Comparison of ENCODE assay signal across 9 cellular contexts in the genomic region with DNA sequence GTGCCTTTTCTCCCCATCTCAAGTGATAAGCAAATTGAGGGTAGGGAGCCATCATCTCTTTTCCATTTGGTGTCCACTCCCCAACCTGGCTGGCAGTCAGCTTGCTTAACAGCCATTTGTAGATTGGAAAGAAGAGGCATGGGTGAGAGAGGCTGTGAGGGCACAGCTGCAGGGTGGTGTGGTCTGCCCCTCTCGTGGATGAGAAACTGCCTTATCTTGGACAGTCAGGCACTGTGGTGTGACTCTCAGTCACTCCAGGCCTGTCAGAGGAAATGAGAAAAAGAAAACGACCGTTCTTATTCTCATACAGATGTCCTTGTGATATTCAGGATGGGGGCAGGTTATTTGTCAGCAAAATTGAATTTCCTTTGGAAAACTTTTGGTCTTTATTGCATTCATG.
A peak's percentile ranks its signal among the peaks of the same experiment; 100 is the strongest.
DNase-seq lines count a peak whose midpoint lies in the region; ATAC-seq and TF ChIP-seq lines count a peak whose summit lies in the region.
"Had no signal": no experiment of that assay in that cellular context is flagged by ENCODE, and none has a peak within 500 bp of the region (broad histone marks: within the 10 kb centered on the region; RNA-seq: fewer than 3 reads in every experiment).

No MANE protein-coding gene starts in this region.

- intact Hi-C loops in activated T-helper 2 cell treated with anti-CD3 and anti-CD28 coated beads, Interferon-gamma antibody, Interleukin-2, Interleukin-4, amounts not matched to agents 10 μg/mL and 5 μg/mL and 100 μg/mL, durations not matched to agents 14 hours and 24 hours and 36 hours (cut with micrococcal nuclease) = no loop called here
- intact Hi-C loops in spleen (cut with DNase I; ENCODE audit: low total_unique reads) = no loop called here

- peaks cover 44 to 100% (median 91%) of the 10 kb centered on the region in 6 donors for H3K4me1 ChIP-seq in spleen

- H3K27me3 ChIP-seq in spleen (replicated peaks in 1 of 7) (no peaks in the 10 kb centered on the region), H7 (ENCODE audit: control insufficient read depth, insufficient read depth, low read length) (no peaks in the 10 kb centered on the region), brain microvascular endothelial cell (replicated peaks) (no peaks in the 10 kb centered on the region)

- H3K36me3 ChIP-seq in spleen (peaks cover 0 to 38% (median 20%) of the 10 kb centered on the region in 6 donors), H7 (replicated peaks; ENCODE audit: control insufficient read depth, insufficient read depth, low read length) (no peaks in the 10 kb centered on the region), brain microvascular endothelial cell (replicated peaks) (no peaks in the 10 kb centered on the region)

- peaks cover 40 to 60% (median 53%) of the 10 kb centered on the region in 3 donors for H3K4me1 Mint-ChIP-seq in IgD-negative memory B cell
- peaks cover 77% of the 10 kb centered on the region for H3K4me1 Mint-ChIP-seq in activated T-helper 2 cell treated with anti-CD3 and anti-CD28 coated beads, Interferon-gamma antibody, Interleukin-2, Interleukin-4, amounts not matched to agents 10 μg/mL and 5 μg/mL and 100 μg/mL, durations not matched to agents 14 hours and 24 hours and 36 hours (ENCODE audit: low read depth)

- no peaks in the 10 kb centered on the region for H3K27me3 Mint-ChIP-seq in IgD-negative memory B cell
- no peaks in the 10 kb centered on the region for H3K27me3 Mint-ChIP-seq in activated T-helper 2 cell treated with anti-CD3 and anti-CD28 coated beads, Interferon-gamma antibody, Interleukin-2, Interleukin-4, amounts not matched to agents 10 μg/mL and 5 μg/mL and 100 μg/mL, durations not matched to agents 14 hours and 24 hours and 36 hours (ENCODE audit: low read depth)

- in situ Hi-C loops in brain microvascular endothelial cell (cut with HindIII; ENCODE audit: low pct_ligation_motif_present, low sequenced_read_pairs) = no loop called here

- no peak for TF ChIP-seq POLR2A in spleen (IDR thresholded peaks at IDR 0.05)

- peak overlapping the region in 2 of 3 donors; percentile 68 to 90 for H3K27ac Mint-ChIP-seq in IgD-negative memory B cell
- H3K27ac Mint-ChIP-seq in activated T-helper 2 cell treated with anti-CD3 and anti-CD28 coated beads, Interferon-gamma antibody, Interleukin-2, Interleukin-4, amounts not matched to agents 10 μg/mL and 5 μg/mL and 100 μg/mL, durations not matched to agents 14 hours and 24 hours and 36 hours = peak overlapping the region; percentile 46

- no peak for TF ChIP-seq CTCF in spleen (IDR thresholded peaks at IDR 0.05 in 8 of 11, conservative IDR thresholded peaks at IDR 0.05 in 3 of 11)
- no peak for TF ChIP-seq CTCF in brain microvascular endothelial cell (IDR thresholded peaks at IDR 0.05; ENCODE audit: low read depth, low read length, missing control alignments)

- no peaks in the 10 kb centered on the region for H3K9me3 ChIP-seq in spleen

- WGBS in spleen, 5 donors = 0 to 15% (median 7%) methylated on average over 3 of the region's 3 CpGs

- peaks cover 5% of the 10 kb centered on the region for H3K36me3 Mint-ChIP-seq in IgD-negative memory B cell
- H3K36me3 Mint-ChIP-seq in activated T-helper 2 cell treated with anti-CD3 and anti-CD28 coated beads, Interferon-gamma antibody, Interleukin-2, Interleukin-4, amounts not matched to agents 10 μg/mL and 5 μg/mL and 100 μg/mL, durations not matched to agents 14 hours and 24 hours and 36 hours (ENCODE audit: low read depth) = peaks cover 48% of the 10 kb centered on the region

- no peak overlapping the region for H3K4me3 Mint-ChIP-seq in IgD-negative memory B cell
- no peak overlapping the region for H3K4me3 Mint-ChIP-seq in activated T-helper 2 cell treated with anti-CD3 and anti-CD28 coated beads, Interferon-gamma antibody, Interleukin-2, Interleukin-4, amounts not matched to agents 10 μg/mL and 5 μg/mL and 100 μg/mL, durations not matched to agents 14 hours and 24 hours and 36 hours (ENCODE audit: low read depth)

- H3K4me3 ChIP-seq in spleen (peak overlapping the region in 1 of 8 donors; percentile 53), H7 (ENCODE audit: insufficient read depth, low read depth, low read length) (no peak overlapping the region), brain microvascular endothelial cell (ENCODE audit: low read depth, low read length) (no peak overlapping the region)

- ATAC-seq in GM21423 (IDR thresholded peaks at IDR 0.05; ENCODE audit: unreplicated experiment) = peak; percentile 52
- no peak for ATAC-seq in HG02938 (IDR thresholded peaks at IDR 0.05; ENCODE audit: unreplicated experiment)
- no peak for ATAC-seq in GM21723 (IDR thresholded peaks at IDR 0.05; ENCODE audit: unreplicated experiment)

- H3K9me3 Mint-ChIP-seq in IgD-negative memory B cell = no peaks in the 10 kb centered on the region
- H3K9me3 Mint-ChIP-seq in activated T-helper 2 cell treated with anti-CD3 and anti-CD28 coated beads, Interferon-gamma antibody, Interleukin-2, Interleukin-4, amounts not matched to agents 10 μg/mL and 5 μg/mL and 100 μg/mL, durations not matched to agents 14 hours and 24 hours and 36 hours = no peaks in the 10 kb centered on the region

- DNase-seq in activated T-helper 2 cell treated with anti-CD3 and anti-CD28 coated beads, Interferon-gamma antibody, Interleukin-2, Interleukin-4, amounts not matched to agents 10 μg/mL and 5 μg/mL and 100 μg/mL, durations not matched to agents 14 hours and 24 hours and 36 hours (ENCODE audit: low spot score) = no peak
- DNase-seq in spleen (no peak), H7 (no peak), brain microvascular endothelial cell (no peak)
- DNase-seq: activated naive CD4-positive, alpha-beta T cell treated with Interleukin-2 at 50 U/mL for 16 hours had no signal

- H3K27ac ChIP-seq in spleen = peak overlapping the region; percentile 16 to 94 (median 77)
- H3K27ac ChIP-seq in brain microvascular endothelial cell = no peak overlapping the region
